Comparison of ENCODE assay signal across 8 cellular contexts in genomic region chr1:153608742-153609584, GRCh38. TPM values are rescaled to one million over a fixed set of nuclear protein-coding genes. Genes with fewer than 3 reads are reported as not detected.
DNase-seq lines count a peak whose midpoint lies in the region; ATAC-seq and TF ChIP-seq lines count a peak whose summit lies in the region.

No MANE protein-coding gene starts in this region.

- H3K9me3 Mint-ChIP-seq in neural progenitor cell: no peaks in the 10 kb centered on the region

- H3K27ac Mint-ChIP-seq in neural progenitor cell: peak overlapping the region; percentile 86

- no peak overlapping the region for H3K4me3 ChIP-seq in neural progenitor cell

- H3K36me3 Mint-ChIP-seq in neural progenitor cell: no peaks in the 10 kb centered on the region

- DNase-seq in EH (ENCODE audit: low read depth) (peak; percentile 98), SKM-1 treated with dmso at 0.1 percent for 144 hours (lab: John Stamatoyannopoulos, UW; ENCODE audit: unreplicated experiment) (peak; percentile 48), fibroblast of the conjunctiva (ENCODE audit: low read depth) (peak; percentile 61), neural progenitor cell (ENCODE audit: low spot score) (peak; percentile 77), NCI-H2029 treated with DMSO at 0.1 percent for 48 hours (lab: John Stamatoyannopoulos, UW) (no peak), NCI-H748 (lab: John Stamatoyannopoulos, UW; ENCODE audit: unreplicated experiment) (no peak), KBM-7 (no peak)

- H3K4me1 Mint-ChIP-seq in neural progenitor cell: peaks cover 33% of the 10 kb centered on the region

- TF ChIP-seq CTCF in neural progenitor cell (IDR thresholded peaks at IDR 0.05): no peak

- in situ Hi-C loops in KBM-7 (cut with MboI; ENCODE audit: low pct_unique_long_range_greater_than_20kb, low sequenced_read_pairs): no loop called here

- H2AFZ ChIP-seq in neural progenitor cell (replicated peaks): peak overlapping the region; percentile 66

- no peaks in the 10 kb centered on the region for H4K20me1 ChIP-seq in neural progenitor cell (ENCODE audit: low read depth)

- no peak overlapping the region for H3K9ac ChIP-seq in neural progenitor cell

- no peaks in the 10 kb centered on the region for H3K36me3 ChIP-seq in neural progenitor cell

- no peaks in the 10 kb centered on the region for H3F3A ChIP-seq in neural progenitor cell (ENCODE audit: low read depth)

- H3K27ac ChIP-seq in neural progenitor cell: no peak overlapping the region

- H3K79me2 ChIP-seq in neural progenitor cell (ENCODE audit: low read depth): no peaks in the 10 kb centered on the region

- no peak for ATAC-seq in GM19452 (IDR thresholded peaks at IDR 0.05; ENCODE audit: unreplicated experiment)

- H3K27me3 Mint-ChIP-seq in neural progenitor cell (ENCODE audit: insufficient read depth, low read depth): peaks cover 14% of the 10 kb centered on the region

- no peaks in the 10 kb centered on the region for H3K9me3 ChIP-seq in neural progenitor cell (ENCODE audit: low read depth)

- no peaks in the 10 kb centered on the region for H3K27me3 ChIP-seq in neural progenitor cell

- H3K4me3 Mint-ChIP-seq in neural progenitor cell: peak overlapping the region; percentile 58

- H3K4me2 ChIP-seq in neural progenitor cell: peak overlapping the region; percentile 21

- H3K4me1 ChIP-seq in neural progenitor cell: peaks cover 31% of the 10 kb centered on the region

RNA-seq across cellular contexts. Expression of gene S100A16, which starts 4.0 kb away (rescaled TPM):
- 12.4 and 13.1 TPM in 2 replicates for total RNA-seq in neural progenitor cell (ENCODE audit: low replicate concordance)

RNA-seq across cellular contexts. Expression of gene S100A14, which starts 7.2 kb away (rescaled TPM):
- not detected in 2 replicates for total RNA-seq in neural progenitor cell (ENCODE audit: low replicate concordance)

RNA-seq across cellular contexts. Expression of gene S100A13, which starts 18.3 kb away (rescaled TPM):
- 78.9 and 87.4 TPM in 2 replicates for total RNA-seq in neural progenitor cell (ENCODE audit: low replicate concordance)

RNA-seq across cellular contexts. Expression of gene S100A1, which starts 19.3 kb away (rescaled TPM):
- total RNA-seq in neural progenitor cell (ENCODE audit: low replicate concordance): 0.74 TPM in 1 of 2 replicates, not detected in the other

RNA-seq across cellular contexts. Expression of gene CHTOP, which starts 24.9 kb away (rescaled TPM):
- total RNA-seq in neural progenitor cell (ENCODE audit: low replicate concordance): 96.1 and 104 TPM in 2 replicates

Comparison
In these comparisons a context has a peak if more than half of its experiments do, and no peak if none do; other contexts are left out.
1. DNase-seq: peak in EH (single experiment), SKM-1 treated with dmso at 0.1 percent for 144 hours (single experiment), fibroblast of the conjunctiva (single experiment) and neural progenitor cell (single experiment); none in NCI-H2029 treated with DMSO at 0.1 percent for 48 hours (single experiment), NCI-H748 (single experiment) and KBM-7 (single experiment).